Comparison of ENCODE assay signal across 24 cellular contexts in the genomic region with DNA sequence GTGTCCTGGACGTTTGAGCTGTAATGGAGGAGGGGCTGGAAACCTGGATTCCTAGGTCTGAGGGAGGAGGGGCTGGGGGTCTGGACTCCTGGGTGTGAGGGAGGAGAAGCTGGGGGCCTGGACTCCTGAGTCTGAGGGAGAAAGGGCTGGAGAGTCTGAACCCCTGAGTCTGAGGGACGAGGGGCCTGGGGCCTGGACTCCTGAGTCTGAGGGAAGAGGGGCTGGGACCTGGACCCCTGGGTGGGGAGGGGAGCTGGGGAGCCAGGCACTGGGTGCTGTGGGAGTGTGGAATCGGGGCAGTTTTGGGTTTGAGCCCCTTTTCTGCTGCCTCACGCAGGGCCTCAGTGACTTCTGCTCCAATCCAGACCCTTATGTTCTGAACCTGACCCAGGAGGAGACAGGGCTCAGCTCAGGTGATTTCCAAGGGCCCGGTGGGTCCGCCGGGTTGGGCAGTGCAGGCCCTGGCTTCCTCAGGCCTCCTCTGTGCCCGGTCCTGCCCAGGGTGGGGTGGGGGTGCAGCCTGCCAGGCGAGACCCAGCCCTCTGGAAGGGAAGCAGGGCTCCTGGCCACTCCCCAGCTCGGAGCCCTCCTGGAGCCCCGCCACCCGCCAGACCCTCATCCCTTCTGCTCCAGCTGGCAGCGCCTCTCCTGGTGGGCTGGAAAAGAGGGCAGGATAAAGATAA. TPM values are rescaled to one million over a fixed set of nuclear protein-coding genes. Genes with fewer than 3 reads are reported as not detected.
DNase-seq lines count a peak whose midpoint lies in the region; ATAC-seq, FAIRE-seq and TF ChIP-seq lines count a peak whose summit lies in the region.
"Had no signal": no experiment of that assay in that cellular context is flagged by ENCODE, and none has a peak within 500 bp of the region (broad histone marks: within the 10 kb centered on the region; RNA-seq: fewer than 3 reads in every experiment).

No MANE protein-coding gene starts in this region.

- H3K4me3 Mint-ChIP-seq in T-cell = peak overlapping the region in 1 of 3 donors; percentile 27
- H3K4me3 Mint-ChIP-seq: activated T-cell treated with anti-CD3 and anti-CD28 coated beads, Interleukin-2, amount 50 U/mL, for 4 hours had no signal

- peaks cover 13 to 23% (median 14%) of the 10 kb centered on the region in 3 donors for H3K4me1 Mint-ChIP-seq in T-cell

- no peak overlapping the region for H3K27ac Mint-ChIP-seq in T-cell
- H3K27ac Mint-ChIP-seq: immature natural killer cell had no signal

- intact Hi-C loops in right cardiac atrium (cut with DNase I) = no loop called here
- intact Hi-C loops in cardiac septum (cut with DNase I) = no loop called here
- intact Hi-C loops in kidney (cut with DNase I) = no loop called here

- POLR2A ChIA-PET in T-cell (lab: Charles Lee) = no interaction called here

- peaks cover 18 to 38% of the 10 kb centered on the region in 2 donors for H3K27me3 Mint-ChIP-seq in T-cell

- no peaks in the 10 kb centered on the region for H3K36me3 Mint-ChIP-seq in T-cell
- H3K36me3 Mint-ChIP-seq: immature natural killer cell had no signal

- no peak overlapping the region for H3K27ac ChIP-seq in right cardiac atrium (ENCODE audit: low read length)
- H3K27ac ChIP-seq in angular gyrus (ENCODE audit: low read depth, low read length) = peak overlapping the region; percentile 31
- H3K27ac ChIP-seq in kidney (ENCODE audit: low read depth in 2 of 2, low read length in 2 of 2) = no peak overlapping the region
- H3K27ac ChIP-seq: gastroesophageal sphincter, SK-N-MC had no signal

- no peaks in the 10 kb centered on the region for H3K36me3 ChIP-seq in kidney (ENCODE audit: control insufficient read depth in 1 of 2, insufficient read depth in 2 of 2, low read length in 2 of 2)
- H3K36me3 ChIP-seq: gastroesophageal sphincter had no signal

- no peaks in the 10 kb centered on the region for H3K27me3 ChIP-seq in right cardiac atrium (ENCODE audit: control insufficient read depth, insufficient read depth)

- DNase-seq in right cardiac atrium = peak in 2 of 3 donors; percentile 45 to 60
- no peak for DNase-seq in cardiac septum (ENCODE audit: low spot score)
- peak; percentile 74 for DNase-seq in kidney
- DNase-seq in T-cell = no peak
- no peak for DNase-seq in KG1 (lab: John Stamatoyannopoulos, UW)
- no peak for DNase-seq in activated effector memory CD4-positive, alpha-beta T cell treated with anti-CD3 and anti-CD28 coated beads, Interleukin-2, amount 50 U/mL, for 16 hours
- DNase-seq: activated CD4-positive, alpha-beta T cell treated with anti-CD3 and anti-CD28 coated beads, Interleukin-2, amount 50 U/mL, for 4 hours; activated T-cell treated with anti-CD3 and anti-CD28 coated beads, Interleukin-2, amount 50 U/mL, for 4 hours; cerebellar nuclear complex; immature natural killer cell; mammary epithelial cell; NCI-H1930; NCI-H526; stimulated activated CD4-positive, alpha-beta T cell treated with anti-CD3 and anti-CD28 coated beads, Interleukin-2, amount 100 ng/mL, for 24 hours; trophoblast cell had no signal

- H3K4me3 ChIP-seq in right cardiac atrium (ENCODE audit: low read length) (no peak overlapping the region), kidney (ENCODE audit: low read length in 2 of 2) (no peak overlapping the region)

- peak in 1 of 2 donors; percentile 10 for ATAC-seq in right cardiac atrium
- ATAC-seq in T-cell (replicated peaks in 1 of 4) = no peak
- no peak for ATAC-seq in GM21825 (IDR thresholded peaks at IDR 0.05; ENCODE audit: unreplicated experiment)

- peaks cover 4% of the 10 kb centered on the region for H3K4me1 ChIP-seq in right cardiac atrium (ENCODE audit: control insufficient read depth, insufficient read depth, low read length)
- peaks cover 3% of the 10 kb centered on the region in 2 donors for H3K4me1 ChIP-seq in kidney (ENCODE audit: control insufficient read depth in 1 of 2, insufficient read depth in 1 of 2, low read depth in 1 of 2, low read length in 2 of 2)

- no peak for FAIRE-seq in kidney (lab: Jason Lieb, UNC)
- FAIRE-seq: endothelial cell of umbilical vein, GM19239, TTC549 had no signal

- whole genome bisulfite sequencing in right cardiac atrium = 50% methylated on average over 13 of the region's 13 CpGs

- CTCF ChIA-PET in T-cell (lab: Charles Lee) = no interaction called here

- no peak for TF ChIP-seq CTCF in kidney (IDR thresholded peaks at IDR 0.05; ENCODE audit: borderline replicate concordance, extremely low read depth, insufficient read depth)

- H3K9me3 ChIP-seq in right cardiac atrium (ENCODE audit: control insufficient read depth, low read length) (no peaks in the 10 kb centered on the region), kidney (ENCODE audit: control insufficient read depth in 1 of 2, low read length in 2 of 2) (no peaks in the 10 kb centered on the region)
- H3K9me3 ChIP-seq: gastroesophageal sphincter had no signal

- no peaks in the 10 kb centered on the region for H3K9me3 Mint-ChIP-seq in T-cell
- H3K9me3 Mint-ChIP-seq: activated T-cell treated with anti-CD3 and anti-CD28 coated beads, Interleukin-2, amount 50 U/mL, for 4 hours; immature natural killer cell had no signal

- no peak overlapping the region for H3K9ac ChIP-seq in kidney (ENCODE audit: low read length in 2 of 2)

RNA-seq across cellular contexts. Expression of a gene that starts 14.4 kb away (rescaled TPM):
- total RNA-seq in right cardiac atrium (1 to 10 TPM; 2.4 to 3.0 (median 2.9) TPM), cardiac septum (1.3 TPM), kidney (1.5 TPM), T-cell (under 1 TPM in 2 of 5 donors, not detected in 3; 0.26 to 0.41 TPM)
- polyA plus RNA-seq in right cardiac atrium (3.6 TPM), kidney (ENCODE audit: insufficient read depth, low read depth, low replicate concordance) (1.9 TPM)
- total RNA-seq: endothelial cell of umbilical vein, MCF 10A had no signal
- polyA plus RNA-seq: endothelial cell of umbilical vein, mammary epithelial cell had no signal

RNA-seq across cellular contexts. Expression of a gene that starts 19.3 kb away (rescaled TPM):
- total RNA-seq in right cardiac atrium (10 to 100 TPM; 66.2 to 87.4 (median 71.4) TPM), cardiac septum (86.5 TPM), kidney (208 TPM), T-cell (100 to 1,000 TPM; 506 to 622 (median 618) TPM)
- polyA plus RNA-seq in right cardiac atrium (77.5 TPM), kidney (ENCODE audit: insufficient read depth, low read depth, low replicate concordance) (48.6 TPM)

RNA-seq across cellular contexts. Expression of a gene that starts 33.9 kb away (rescaled TPM):
- total RNA-seq in right cardiac atrium (1 to 10 TPM; 2.1 to 4.1 (median 2.7) TPM), cardiac septum (2.9 TPM), kidney (6.8 TPM), T-cell (1 to 10 TPM; 2.2 to 7.9 (median 7.5) TPM)
- polyA plus RNA-seq in right cardiac atrium (2.3 TPM), kidney (ENCODE audit: insufficient read depth, low read depth, low replicate concordance) (2.0 TPM)

RNA-seq across cellular contexts. Expression of a gene that starts 43.4 kb away (rescaled TPM):
- total RNA-seq in right cardiac atrium (10 to 100 TPM; 10.4 to 22.5 (median 12.8) TPM), cardiac septum (14.2 TPM), kidney (29.9 TPM), T-cell (under 1 TPM in 1 of 5 donors, not detected in 4; 0.43 TPM)
- polyA plus RNA-seq in right cardiac atrium (10.8 TPM), kidney (ENCODE audit: insufficient read depth, low read depth, low replicate concordance) (19.3 TPM)
- polyA plus RNA-seq: immature natural killer cell, neural cell had no signal

Comparison
In these comparisons a context has a peak if more than half of its experiments do, and no peak if none do; other contexts are left out.
1. DNase-seq: peak in right cardiac atrium (2 of 3) and kidney (single experiment); none in cardiac septum (single experiment), T-cell (0 of 34), KG1 (single experiment) and activated effector memory CD4-positive, alpha-beta T cell treated with anti-CD3 and anti-CD28 coated beads, Interleukin-2, amount 50 U/mL, for 16 hours (single experiment).